In genomic region chr15:61387675-61388074, GRCh38 we compare ENCODE assay signal across 26 cellular contexts.
"Had no signal": no experiment of that assay in that cellular context is flagged by ENCODE, and none has a peak within 500 bp of the region (broad histone marks: within the 10 kb centered on the region; RNA-seq: fewer than 3 reads in every experiment).

No MANE protein-coding gene starts in this region.

- H3K4me3 ChIP-seq: stomach, suprapubic skin, testis, thoracic aorta, thyroid gland, tibial artery, tibial nerve, transverse colon, upper lobe of left lung, upper lobe of right lung, uterus, vagina had no signal

- H3K9me3 ChIP-seq: stomach, suprapubic skin, testis, thoracic aorta, thyroid gland, tibial artery, tibial nerve, transverse colon, upper lobe of left lung, upper lobe of right lung, uterus, vagina had no signal

- H3K36me3 ChIP-seq: stomach, suprapubic skin, thoracic aorta, thyroid gland, tibial artery, tibial nerve, transverse colon, upper lobe of left lung, upper lobe of right lung, uterus, vagina had no signal

- H3K4me1 ChIP-seq: stomach, suprapubic skin, testis, thyroid gland, tibial nerve, transverse colon, upper lobe of left lung, upper lobe of right lung, uterus, vagina had no signal

- DNase-seq: stimulated activated CD4-positive, alpha-beta T cell treated with anti-CD3 and anti-CD28 coated beads, Interleukin-2, amount 100 ng/mL, for 48 hours; stimulated activated CD4-positive, alpha-beta T cell treated with anti-CD3 and anti-CD28 coated beads, Interleukin-4, amount 100 ng/mL, for 1 hour; stimulated activated CD4-positive, alpha-beta T cell treated with anti-CD3 and anti-CD28 coated beads, Interleukin-4, amount 100 ng/mL, for 24 hours; stimulated activated CD4-positive, alpha-beta T cell treated with anti-CD3 and anti-CD28 coated beads, Interleukin-4, amount 100 ng/mL, for 4 hours; stimulated activated CD8-positive, alpha-beta memory T cell treated with anti-CD3 and anti-CD28 coated beads, Interleukin-4, amount 100 ng/mL, for 48 hours; stimulated activated naive B cell treated with anti-CD40 and anti-IgM and Interleukin-4, amounts not matched to agents 10 μg/mL and 1 μg/mL and 100 μg/mL, for 72 hours; stimulated activated naive CD4-positive, alpha-beta T cell; stimulated activated naive CD4-positive, alpha-beta T cell treated with Interleukin-2 at 50 U/mL for 16 hours; stimulated activated naive CD8-positive, alpha-beta T cell treated with anti-CD3 and anti-CD28 coated beads, Interleukin-15, amount 100 ng/mL, for 72 hours; stimulated activated naive CD8-positive, alpha-beta T cell treated with anti-CD3 and anti-CD28 coated beads, Interleukin-15, Interleukin-2, amounts not matched to agents 100 U/mL and 50 U/mL, for 24 hours; stomach; substantia nigra; testis; thyroid gland; tibial artery; transverse colon; trophoblast cell; upper lobe of left lung; upper lobe of right lung; uterus had no signal

- H3K27me3 ChIP-seq: stomach, suprapubic skin, testis, thyroid gland, tibial artery, tibial nerve, transverse colon, upper lobe of left lung, upper lobe of right lung, uterus, vagina had no signal

- ATAC-seq: stimulated activated effector memory CD8-positive, alpha-beta T cell treated with anti-CD3 and anti-CD28 coated beads, Interleukin-12 subunit alpha, Interleukin-12 subunit beta, amount 100 ng/mL, for 72 hours; stimulated activated memory B cell treated with anti-CD40 and anti-IgM and Interleukin-4, amounts not matched to agents 10 μg/mL and 1 μg/mL and 100 μg/mL, for 72 hours; stimulated activated naive B cell treated with anti-CD40 and anti-IgM and Interleukin-4, amounts not matched to agents 10 μg/mL and 1 μg/mL and 100 μg/mL, for 72 hours; stimulated activated naive CD8-positive, alpha-beta T cell treated with anti-CD3 and anti-CD28 coated beads, Interleukin-15, amount 100 ng/mL, for 72 hours; stimulated activated naive CD8-positive, alpha-beta T cell treated with anti-CD3 and anti-CD28 coated beads, Interleukin-15, Interleukin-2, amounts not matched to agents 100 U/mL and 50 U/mL, for 24 hours; upper lobe of right lung had no signal

- H3K27ac ChIP-seq: stomach, suprapubic skin, testis, thoracic aorta, thyroid gland, tibial artery, tibial nerve, transverse colon, upper lobe of left lung, upper lobe of right lung, uterus, vagina had no signal
